25 cellular contexts compared by ENCODE assay signal in the genomic region with DNA sequence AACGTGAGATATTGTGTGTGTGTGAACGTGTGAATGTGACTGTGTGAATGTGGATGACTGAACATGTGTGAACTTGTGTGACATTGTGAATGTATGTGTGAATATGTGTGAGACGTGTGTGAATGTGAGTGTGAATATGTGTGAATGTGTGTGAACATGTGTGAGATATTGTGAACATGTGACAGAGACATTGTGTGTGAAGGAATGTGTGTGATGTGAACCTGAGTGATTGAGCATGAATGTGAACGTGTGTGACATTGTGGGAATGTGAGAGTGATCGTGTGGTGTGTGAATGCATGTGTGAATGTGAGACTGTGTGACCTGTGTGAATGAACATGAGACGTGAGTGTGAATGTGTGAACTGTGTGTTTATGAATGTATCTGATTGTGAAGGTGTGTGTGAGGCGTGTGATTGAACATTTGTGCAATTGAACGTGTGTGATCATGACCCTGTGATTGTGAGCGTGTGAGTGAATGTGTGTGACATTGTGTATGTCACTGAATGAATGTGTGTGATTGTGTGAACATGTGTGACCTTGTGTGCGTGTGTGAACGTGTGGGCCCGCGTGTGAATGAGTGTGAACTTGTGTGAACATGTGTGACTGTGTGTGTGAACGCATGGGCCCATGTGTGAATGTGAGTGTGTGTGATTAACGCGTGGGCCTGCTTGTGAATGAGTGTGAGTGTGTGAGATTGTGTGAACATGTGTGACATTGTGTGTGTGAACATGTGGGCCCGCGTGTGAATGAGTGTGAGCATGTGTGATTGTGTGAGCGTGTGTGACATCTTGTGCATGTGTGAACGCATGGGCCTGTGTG.
"Had no signal": no experiment of that assay in that cellular context is flagged by ENCODE, and none has a peak within 500 bp of the region (broad histone marks: within the 10 kb centered on the region; RNA-seq: fewer than 3 reads in every experiment).

No MANE protein-coding gene starts in this region.

- H3K36me3 ChIP-seq: left lung, neural progenitor cell, prostate gland, thyroid gland, uterus had no signal

- H3K9ac ChIP-seq: neural progenitor cell had no signal

- ATAC-seq: activated CD4-positive, alpha-beta T cell treated with anti-CD3 and anti-CD28 coated beads for 36 hours; activated T-cell treated with anti-CD3 and anti-CD28 coated beads, Interleukin-2, amount 50 U/mL, for 4 hours; esophagus mucosa; left lung; naive thymus-derived CD8-positive, alpha-beta T cell had no signal

- H3K4me1 ChIP-seq: prostate gland, uterus had no signal

- H3K27me3 ChIP-seq: hepatocyte, left lung, spleen, thyroid gland, uterus had no signal

- H3K4me2 ChIP-seq: hepatocyte had no signal

- H3K9me3 ChIP-seq: left lung, prostate gland, spleen, thyroid gland, uterus had no signal

- H3K27ac ChIP-seq: hepatocyte, left lung, neural progenitor cell, prostate gland, spleen, uterus had no signal

- FAIRE-seq: frontal cortex had no signal

- H2AFZ ChIP-seq: hepatocyte, neural progenitor cell had no signal

- H3K4me3 ChIP-seq: hepatocyte, left lung, neural progenitor cell, prostate gland, spleen, thyroid gland, uterus had no signal

- DNase-seq: activated B cell treated with CpG ODN at 0.5 μM for 24 hours; activated CD4-positive, alpha-beta T cell treated with anti-CD3 and anti-CD28 coated beads for 36 hours; activated CD4-positive, alpha-beta T cell treated with anti-CD3 and anti-CD28 coated beads, Interleukin-2, amount 50 U/mL, for 48 hours; activated CD8-positive, alpha-beta memory T cell treated with anti-CD3 and anti-CD28 coated beads, Interleukin-2, amount 50 U/mL, for 48 hours; activated naive CD4-positive, alpha-beta T cell treated with Interleukin-2 at 50 U/mL for 16 hours; activated naive CD8-positive, alpha-beta T cell treated with anti-CD3 and anti-CD28 coated beads, Interleukin-2, amount 10 ng/mL, durations not matched to agents 7 days and 5 days; activated T-cell treated with anti-CD3 and anti-CD28 coated beads, Interleukin-2, amount 50 U/mL, for 4 hours; amniotic stem cell; effector CD8-positive, alpha-beta T cell; glutamatergic neuron; immature natural killer cell; kidney glomerular epithelial cell; left lung; naive thymus-derived CD8-positive, alpha-beta T cell; spleen; stimulated activated CD4-positive, alpha-beta T cell treated with anti-CD3 and anti-CD28 coated beads, Interleukin-4, amount 100 ng/mL, for 4 hours; substantia nigra; T1000; thyroid gland; uterus had no signal
